17 cellular contexts compared by ENCODE assay signal in genomic region chr9:133205481-133205887, GRCh38. TPM values are rescaled to one million over a fixed set of nuclear protein-coding genes. Genes with fewer than 3 reads are reported as not detected.
"Had no signal": no experiment of that assay in that cellular context is flagged by ENCODE, and none has a peak within 500 bp of the region (broad histone marks: within the 10 kb centered on the region; RNA-seq: fewer than 3 reads in every experiment).

No MANE protein-coding gene starts in this region.

RNA-seq across cellular contexts. Expression of gene OBP2B, which starts 3.6 kb away (rescaled TPM):
- total RNA-seq: activated CD4-positive, alpha-beta memory T cell treated with anti-CD3 and anti-CD28 coated beads, Interleukin-2, amount 10 ng/mL, durations not matched to agents 7 days and 5 days; activated CD4-positive, alpha-beta T cell treated with anti-CD3 and anti-CD28 coated beads for 36 hours; activated CD4-positive, alpha-beta T cell treated with anti-CD3 and anti-CD28 coated beads, Interleukin-2, amount 10 ng/mL, durations not matched to agents 24 days and 14 days; activated naive CD4-positive, alpha-beta T cell treated with anti-CD3 and anti-CD28 coated beads, Interleukin-2, amount 50 U/mL, for 72 hours; activated T-cell treated with anti-CD3 and anti-CD28 coated beads, Interleukin-2, amount 50 U/mL, for 72 hours; astrocyte; bronchial epithelial cell; chondrocyte; dermis blood vessel endothelial cell; endothelial cell of umbilical vein; esophagus squamous epithelium; fibroblast of lung; fibroblast of villous mesenchyme; gastroesophageal sphincter; T-helper 1 cell treated with Interleukin-12 subunit alpha and Interleukin-12 subunit beta and Interleukin-4 antibody, amounts not matched to agents 30 ng/mL and 1 ng/mL, for 36 hours had no signal
- polyA plus RNA-seq: adipose tissue, endothelial cell of umbilical vein, esophagus, fibroblast of lung had no signal
